ENCODE assay signal across 1 cellular context in genomic region chr15:56358604-56359003, GRCh38.
TF ChIP-seq lines count a peak whose summit lies in the region.

No MANE protein-coding gene starts in this region.

TF ChIP-seq in K562, 482 proteins besides CTCF, POLR2A, EP300 and RAD21 (continued from another document):
- TF ChIP-seq MGA (IDR thresholded peaks at IDR 0.05), result peak; percentile 12; the same call in 1 of the 2 replicates
- TF ChIP-seq PKNOX1 (IDR thresholded peaks at IDR 0.05), result peak; percentile 15; the same call in 1 of the 2 replicates
- peak; percentile 55 for TF ChIP-seq CHD2 (IDR thresholded peaks at IDR 0.05; ENCODE audit: low read depth, low read length)
- TF ChIP-seq L3MBTL2 (IDR thresholded peaks at IDR 0.05), result peak; percentile 17; the same call in 1 of the 2 replicates
- peak; percentile 14; the same call in 1 of the 2 replicates for TF ChIP-seq CXXC5 (CRISPR knock-in tag; IDR thresholded peaks at IDR 0.05)
- TF ChIP-seq STAT6 (CRISPR knock-in tag; IDR thresholded peaks at IDR 0.05), result no peak
